ENCODE assay signal across 14 cellular contexts in the genomic region with DNA sequence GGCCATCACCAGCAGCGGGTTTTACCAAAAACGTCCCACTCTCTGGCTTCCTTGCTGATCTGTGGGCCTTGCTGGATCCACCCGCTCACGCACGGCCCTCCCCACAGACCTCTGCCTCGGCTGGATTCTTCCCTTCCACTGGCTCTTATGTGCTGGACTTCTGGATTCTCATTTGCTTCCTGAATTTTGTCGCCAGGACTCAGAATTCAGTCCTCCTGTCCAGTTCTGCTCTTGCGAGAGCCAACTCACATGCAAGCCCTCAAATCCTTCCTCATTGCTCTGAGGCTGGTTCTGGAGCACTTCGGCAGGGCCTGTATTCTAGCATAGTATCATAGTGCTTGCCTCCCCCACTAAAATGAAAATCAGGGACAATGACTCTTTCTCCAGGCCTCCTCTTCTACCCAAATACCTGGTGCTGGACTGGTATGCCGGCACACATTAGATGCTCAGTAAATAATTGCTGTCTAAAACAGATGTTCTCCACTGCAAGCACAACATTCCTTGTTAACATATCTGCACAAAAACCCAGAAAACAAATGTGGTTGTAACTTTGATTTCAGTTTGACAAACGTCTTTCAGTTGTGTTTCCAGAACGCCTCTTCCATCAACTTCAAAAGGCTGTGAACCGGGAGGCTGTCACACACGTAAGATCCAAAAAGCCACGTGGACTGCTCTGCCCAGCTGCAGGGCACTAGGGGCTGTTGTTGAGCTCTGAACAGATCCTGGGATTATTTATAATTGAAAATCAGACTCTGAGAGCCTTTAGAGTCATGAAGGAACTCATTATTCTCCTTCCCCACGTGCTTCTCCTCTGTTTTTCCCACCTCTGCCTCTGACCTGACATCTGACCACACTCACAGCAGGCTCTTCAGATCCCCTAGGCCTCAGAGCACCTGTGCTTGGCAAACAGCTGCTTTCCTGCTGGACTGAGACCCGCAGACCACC.
A peak's percentile ranks its signal among the peaks of the same experiment; 100 is the strongest.
DNase-seq lines count a peak whose midpoint lies in the region; ATAC-seq and TF ChIP-seq lines count a peak whose summit lies in the region.
"Had no signal": no experiment of that assay in that cellular context is flagged by ENCODE, and none has a peak within 500 bp of the region (broad histone marks: within the 10 kb centered on the region; RNA-seq: fewer than 3 reads in every experiment).

No MANE protein-coding gene starts in this region.

- H3K27me3 ChIP-seq in neutrophil: no peaks in the 10 kb centered on the region
- no peaks in the 10 kb centered on the region for H3K27me3 ChIP-seq in uterus
- H3K27me3 ChIP-seq: right atrium auricular region had no signal

- no peaks in the 10 kb centered on the region for H3K36me3 Mint-ChIP-seq in activated T-cell treated with anti-CD3 and anti-CD28 coated beads, Interleukin-2, amount 50 U/mL, for 24 hours (ENCODE audit: low read depth)

- H3K4me1 ChIP-seq in neutrophil (ENCODE audit: control insufficient read depth in 1 of 2, insufficient read depth in 1 of 2, low read depth in 1 of 2, low read length in 1 of 2) (peaks cover 84 to 89% of the 10 kb centered on the region in 2 experiments), uterus (no peaks in the 10 kb centered on the region)
- H3K4me1 ChIP-seq: right atrium auricular region had no signal

- DNase-seq in CD1c-positive myeloid dendritic cell (ENCODE audit: extremely low spot score) (peak; percentile 51), NCI-H82 (lab: John Stamatoyannopoulos, UW) (no peak), RPMI8226 (no peak), uterus (no peak), HCEC 1CT (no peak)
- DNase-seq in activated T-cell treated with anti-CD3 and anti-CD28 coated beads, Interleukin-2, amount 50 U/mL, for 24 hours: no peak
- DNase-seq: activated naive CD8-positive, alpha-beta T cell treated with anti-CD3 and anti-CD28 coated beads, Interleukin-2, amount 10 ng/mL, durations not matched to agents 7 days and 5 days; AML-193; cortex of kidney; NCI-H1417 treated with DMSO at 0.1 percent for 48 hours; NCI-H69 had no signal

- H3K27ac Mint-ChIP-seq in activated T-cell treated with anti-CD3 and anti-CD28 coated beads, Interleukin-2, amount 50 U/mL, for 24 hours: peak overlapping the region; percentile 39
- H3K27ac Mint-ChIP-seq: activated naive CD8-positive, alpha-beta T cell treated with anti-CD3 and anti-CD28 coated beads, Interleukin-2, amount 10 ng/mL, durations not matched to agents 7 days and 5 days had no signal

- H3K4me3 ChIP-seq in neutrophil (ENCODE audit: low read depth in 1 of 2, low read length in 1 of 2) (no peak overlapping the region), uterus (no peak overlapping the region)
- H3K4me3 ChIP-seq: right atrium auricular region had no signal

- H3K9me3 ChIP-seq in neutrophil (no peaks in the 10 kb centered on the region), uterus (no peaks in the 10 kb centered on the region)
- H3K9me3 ChIP-seq: right atrium auricular region had no signal

- TF ChIP-seq CTCF in neutrophil (IDR thresholded peaks at IDR 0.05) (no peak), uterus (IDR thresholded peaks at IDR 0.05) (no peak)

- peak; percentile 62 for ATAC-seq in GM18868 (IDR thresholded peaks at IDR 0.05; ENCODE audit: unreplicated experiment)

- peaks cover 14% of the 10 kb centered on the region for H3K9me3 Mint-ChIP-seq in activated T-cell treated with anti-CD3 and anti-CD28 coated beads, Interleukin-2, amount 50 U/mL, for 24 hours

- intact Hi-C loops in uterus (cut with DNase I; ENCODE audit: low total_unique reads): no loop called here

- H3K27ac ChIP-seq in neutrophil (peak overlapping the region; percentile 67), uterus (no peak overlapping the region)
- H3K27ac ChIP-seq: right atrium auricular region had no signal

- no peak overlapping the region for H3K4me3 Mint-ChIP-seq in activated T-cell treated with anti-CD3 and anti-CD28 coated beads, Interleukin-2, amount 50 U/mL, for 24 hours
- H3K4me3 Mint-ChIP-seq: activated naive CD8-positive, alpha-beta T cell treated with anti-CD3 and anti-CD28 coated beads, Interleukin-2, amount 10 ng/mL, durations not matched to agents 7 days and 5 days had no signal

- TF ChIP-seq POLR2A in uterus (IDR thresholded peaks at IDR 0.05): no peak

- peaks cover 19% of the 10 kb centered on the region for H3K27me3 Mint-ChIP-seq in activated T-cell treated with anti-CD3 and anti-CD28 coated beads, Interleukin-2, amount 50 U/mL, for 24 hours

- peaks cover 49% of the 10 kb centered on the region for H3K4me1 Mint-ChIP-seq in activated T-cell treated with anti-CD3 and anti-CD28 coated beads, Interleukin-2, amount 50 U/mL, for 24 hours (ENCODE audit: low read depth)

- H3K36me3 ChIP-seq in neutrophil (no peaks in the 10 kb centered on the region), uterus (no peaks in the 10 kb centered on the region)
- H3K36me3 ChIP-seq: right atrium auricular region had no signal
